10 cellular contexts compared by ENCODE assay signal in the genomic region with DNA sequence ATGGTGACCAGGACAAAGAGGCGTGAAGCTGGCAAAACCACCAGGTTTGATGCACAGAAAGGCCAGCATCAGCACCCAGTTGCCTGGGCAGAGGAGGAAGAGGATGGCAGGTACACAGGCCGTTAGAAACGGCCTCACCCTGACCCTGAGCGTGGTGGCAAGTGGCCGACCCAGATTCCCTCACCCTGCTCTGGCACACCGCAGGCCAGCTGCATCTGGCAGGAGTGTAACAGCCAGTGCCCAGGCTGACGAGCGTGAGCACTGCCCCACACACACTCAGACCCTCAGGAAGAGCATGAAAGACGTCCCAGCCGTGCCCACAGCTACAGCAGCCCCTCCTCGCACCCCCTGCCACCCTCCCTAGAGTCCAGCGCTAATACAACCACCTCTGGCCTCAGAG.
DNase-seq lines count a peak whose midpoint lies in the region; ATAC-seq, FAIRE-seq and TF ChIP-seq lines count a peak whose summit lies in the region.
"Had no signal": no experiment of that assay in that cellular context is flagged by ENCODE, and none has a peak within 500 bp of the region (broad histone marks: within the 10 kb centered on the region; RNA-seq: fewer than 3 reads in every experiment).

No MANE protein-coding gene starts in this region.

- 80% methylated on average over 7 of the region's 12 CpGs for WGBS in A549 (ENCODE audit: missing lambda C conversion rate)

- no peaks in the 10 kb centered on the region for H3K9me3 Mint-ChIP-seq in IgD-negative memory B cell

- H3K9me3 ChIP-seq in A549 (no peaks in the 10 kb centered on the region), colonic mucosa (no peaks in the 10 kb centered on the region), mucosa of descending colon (no peaks in the 10 kb centered on the region), uterus (no peaks in the 10 kb centered on the region)
- H3K9me3 ChIP-seq: lower lobe of right lung had no signal

- TF ChIP-seq EP300 in A549 (IDR thresholded peaks at IDR 0.05) = no peak

- TF ChIP-seq POLR2A in A549 (IDR thresholded peaks at IDR 0.05; ENCODE audit: low read length) = no peak
- no peak for TF ChIP-seq POLR2A in uterus (IDR thresholded peaks at IDR 0.05)

- H3K4me3 Mint-ChIP-seq in IgD-negative memory B cell = peak overlapping the region in 2 of 4 donors; percentile 83 to 85

- POLR2A ChIA-PET in A549 (lab: Yijun Ruan, JAX) = no interaction called here

- H3K27ac Mint-ChIP-seq in IgD-negative memory B cell = peak overlapping the region in 2 of 3 donors; percentile 78 to 98

- H3K4me1 Mint-ChIP-seq in IgD-negative memory B cell = peaks cover 56 to 73% (median 68%) of the 10 kb centered on the region in 3 donors

- H3K27me3 Mint-ChIP-seq in IgD-negative memory B cell = no peaks in the 10 kb centered on the region

- no peak for TF ChIP-seq RAD21 in A549 (conservative IDR thresholded peaks at IDR 0.05 in 1 of 2, IDR thresholded peaks at IDR 0.05 in 1 of 2)

- no peak overlapping the region for H3K27ac ChIP-seq in A549
- H3K27ac ChIP-seq in colonic mucosa = no peak overlapping the region
- no peak overlapping the region for H3K27ac ChIP-seq in uterus

- CTCF ChIA-PET in A549 (lab: Yijun Ruan, JAX) = interaction anchor here (0.6 to 0.9 kb wide), 2 partner anchors 66 to 149 kb away, joined by 5 read pairs; no protein-coding TSS in a partner anchor

- H3K36me3 ChIP-seq in colonic mucosa = no peaks in the 10 kb centered on the region
- no peaks in the 10 kb centered on the region for H3K36me3 ChIP-seq in mucosa of descending colon (ENCODE audit: low read depth)
- no peaks in the 10 kb centered on the region for H3K36me3 ChIP-seq in uterus
- H3K36me3 ChIP-seq: lower lobe of right lung had no signal

- TF ChIP-seq CTCF in A549 (IDR thresholded peaks at IDR 0.05) (no peak), colonic mucosa (IDR thresholded peaks at IDR 0.05) (no peak), mucosa of descending colon (IDR thresholded peaks at IDR 0.05) (no peak), uterus (IDR thresholded peaks at IDR 0.05) (no peak)

- H3K36me3 Mint-ChIP-seq in IgD-negative memory B cell = no peaks in the 10 kb centered on the region

- no peak for FAIRE-seq in A549 (lab: Jason Lieb, UNC)

- no peak for DNase-seq in A549 (ENCODE audit: low read depth in 1 of 2, low spot score in 1 of 2)
- DNase-seq in colonic mucosa = no peak
- no peak for DNase-seq in mucosa of descending colon
- DNase-seq in NCI-H2171 treated with DMSO at 0.1 percent for 48 hours (lab: John Stamatoyannopoulos, UW) = no peak
- DNase-seq in uterus = no peak
- no peak for DNase-seq in NCI-H2227 (lab: John Stamatoyannopoulos, UW; ENCODE audit: unreplicated experiment)
- DNase-seq: lower lobe of right lung, NCI-H1930 had no signal

- H3K27me3 ChIP-seq in colonic mucosa (no peaks in the 10 kb centered on the region), uterus (no peaks in the 10 kb centered on the region)

- no peak overlapping the region for H3K4me2 ChIP-seq in A549

- H3K4me3 ChIP-seq in A549 = no peak overlapping the region
- H3K4me3 ChIP-seq in colonic mucosa = no peak overlapping the region
- no peak overlapping the region for H3K4me3 ChIP-seq in mucosa of descending colon
- H3K4me3 ChIP-seq in uterus = no peak overlapping the region
- H3K4me3 ChIP-seq: lower lobe of right lung had no signal

- intact Hi-C loops in colonic mucosa (cut with DNase I) (no loop called here), mucosa of descending colon (cut with DNase I, micrococcal nuclease) (no loop called here), uterus (cut with DNase I; ENCODE audit: low total_unique reads) (no loop called here)

- H3K9ac ChIP-seq in colonic mucosa (ENCODE audit: low read depth in 2 of 2, low read length in 2 of 2) = peak overlapping the region; percentile 2 to 10

- ATAC-seq in A549 (peak; percentile 5; a peak in 1 of 6 replicates), mucosa of descending colon (peak; percentile 2), HG03045 (IDR thresholded peaks at IDR 0.05; ENCODE audit: unreplicated experiment) (no peak)

- H3K4me1 ChIP-seq in A549 = peaks cover 64% of the 10 kb centered on the region
- peaks cover 26% of the 10 kb centered on the region for H3K4me1 ChIP-seq in colonic mucosa
- H3K4me1 ChIP-seq in mucosa of descending colon (ENCODE audit: low read depth) = peaks cover 43% of the 10 kb centered on the region
- peaks cover 19 to 25% of the 10 kb centered on the region in 2 donors for H3K4me1 ChIP-seq in uterus

TF ChIP-seq in A549, 52 proteins besides CTCF, POLR2A, EP300 and RAD21:
- TF ChIP-seq, protein P1, sequence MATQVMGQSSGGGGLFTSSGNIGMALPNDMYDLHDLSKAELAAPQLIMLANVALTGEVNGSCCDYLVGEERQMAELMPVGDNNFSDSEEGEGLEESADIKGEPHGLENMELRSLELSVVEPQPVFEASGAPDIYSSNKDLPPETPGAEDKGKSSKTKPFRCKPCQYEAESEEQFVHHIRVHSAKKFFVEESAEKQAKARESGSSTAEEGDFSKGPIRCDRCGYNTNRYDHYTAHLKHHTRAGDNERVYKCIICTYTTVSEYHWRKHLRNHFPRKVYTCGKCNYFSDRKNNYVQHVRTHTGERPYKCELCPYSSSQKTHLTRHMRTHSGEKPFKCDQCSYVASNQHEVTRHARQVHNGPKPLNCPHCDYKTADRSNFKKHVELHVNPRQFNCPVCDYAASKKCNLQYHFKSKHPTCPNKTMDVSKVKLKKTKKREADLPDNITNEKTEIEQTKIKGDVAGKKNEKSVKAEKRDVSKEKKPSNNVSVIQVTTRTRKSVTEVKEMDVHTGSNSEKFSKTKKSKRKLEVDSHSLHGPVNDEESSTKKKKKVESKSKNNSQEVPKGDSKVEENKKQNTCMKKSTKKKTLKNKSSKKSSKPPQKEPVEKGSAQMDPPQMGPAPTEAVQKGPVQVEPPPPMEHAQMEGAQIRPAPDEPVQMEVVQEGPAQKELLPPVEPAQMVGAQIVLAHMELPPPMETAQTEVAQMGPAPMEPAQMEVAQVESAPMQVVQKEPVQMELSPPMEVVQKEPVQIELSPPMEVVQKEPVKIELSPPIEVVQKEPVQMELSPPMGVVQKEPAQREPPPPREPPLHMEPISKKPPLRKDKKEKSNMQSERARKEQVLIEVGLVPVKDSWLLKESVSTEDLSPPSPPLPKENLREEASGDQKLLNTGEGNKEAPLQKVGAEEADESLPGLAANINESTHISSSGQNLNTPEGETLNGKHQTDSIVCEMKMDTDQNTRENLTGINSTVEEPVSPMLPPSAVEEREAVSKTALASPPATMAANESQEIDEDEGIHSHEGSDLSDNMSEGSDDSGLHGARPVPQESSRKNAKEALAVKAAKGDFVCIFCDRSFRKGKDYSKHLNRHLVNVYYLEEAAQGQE (IDR thresholded peaks at IDR 0.05) = no peak
- TF ChIP-seq EHF (CRISPR knock-in tag; IDR thresholded peaks at IDR 0.05) = no peak
- no peak for TF ChIP-seq MYC (IDR thresholded peaks at IDR 0.05; ENCODE audit: borderline replicate concordance, low read length)
TF ChIP-seq in A549: peak in this region for 0.
